Comparison of ENCODE assay signal across 35 cellular contexts in the genomic region with DNA sequence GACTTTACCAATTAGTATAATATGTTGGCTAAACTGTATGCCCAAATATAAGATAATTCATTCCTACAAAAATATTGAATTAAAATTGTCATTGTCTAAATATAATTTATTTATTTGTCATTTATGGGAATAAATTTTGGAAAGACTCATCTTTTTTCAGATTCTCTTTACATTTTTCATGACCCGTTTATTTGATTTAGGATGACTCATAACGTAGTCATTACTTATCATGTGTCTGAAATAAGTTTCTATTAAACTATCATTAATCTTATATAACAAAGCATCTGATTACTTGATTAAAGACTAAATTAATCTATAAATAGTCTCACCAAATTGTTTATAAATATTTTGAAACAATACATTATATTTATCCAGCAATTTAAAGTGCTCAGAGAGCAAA.
"Had no signal": no experiment of that assay in that cellular context is flagged by ENCODE, and none has a peak within 500 bp of the region (broad histone marks: within the 10 kb centered on the region; RNA-seq: fewer than 3 reads in every experiment).

No MANE protein-coding gene starts in this region.

- H2AFZ ChIP-seq: hepatocyte had no signal

- H3K4me2 ChIP-seq: hepatocyte had no signal

- H3K4me1 Mint-ChIP-seq: activated CD4-positive, alpha-beta T cell treated with anti-CD3 and anti-CD28 coated beads for 36 hours; activated naive CD4-positive, alpha-beta T cell treated with anti-CD3 and anti-CD28 coated beads, Interleukin-2, amount 10 ng/mL, durations not matched to agents 7 days and 5 days; activated naive CD8-positive, alpha-beta T cell treated with anti-CD3 and anti-CD28 coated beads, Interleukin-2, amount 10 ng/mL, durations not matched to agents 7 days and 5 days; endodermal cell; naive thymus-derived CD8-positive, alpha-beta T cell; neural crest cell; stimulated activated memory B cell treated with anti-CD40 and anti-IgM and Interleukin-4, amounts not matched to agents 10 μg/mL and 1 μg/mL and 100 μg/mL, for 72 hours; stimulated activated naive CD8-positive, alpha-beta T cell treated with anti-CD3 and anti-CD28 coated beads, Interleukin-15, amount 100 ng/mL, for 72 hours had no signal

- H3K4me1 ChIP-seq: ascending aorta, esophagus squamous epithelium, lower lobe of right lung, pancreas, prostate gland, sigmoid colon, uterus had no signal

- FAIRE-seq: pancreas, small intestine had no signal

- DNase-seq: activated CD4-positive, alpha-beta T cell treated with anti-CD3 and anti-CD28 coated beads for 36 hours; activated CD4-positive, alpha-beta T cell treated with anti-CD3 and anti-CD28 coated beads, Interleukin-2, amount 50 U/mL, for 4 hours; activated CD4-positive, CD25-positive, alpha-beta regulatory T cell; activated CD8-positive, alpha-beta memory T cell treated with anti-CD3 and anti-CD28 coated beads for 24 hours; activated gamma-delta T cell; activated naive CD4-positive, alpha-beta T cell treated with anti-CD3 and anti-CD28 coated beads, Interleukin-2, amount 10 ng/mL, durations not matched to agents 7 days and 5 days; activated naive CD8-positive, alpha-beta T cell treated with anti-CD3 and anti-CD28 coated beads, Interleukin-2, amount 10 ng/mL, durations not matched to agents 7 days and 5 days; brain microvascular endothelial cell; central memory CD4-positive, alpha-beta T cell; endodermal cell; esophagus squamous epithelium; foreskin melanocyte; glutamatergic neuron; lower lobe of right lung; mesenchymal stem cell; naive thymus-derived CD8-positive, alpha-beta T cell; nucleus accumbens; pancreas; sigmoid colon; small intestine; stimulated activated CD4-positive, alpha-beta T cell treated with anti-CD3 and anti-CD28 coated beads, Interleukin-4, amount 100 ng/mL, for 24 hours; stimulated activated naive CD8-positive, alpha-beta T cell treated with anti-CD3 and anti-CD28 coated beads, Interleukin-15, amount 100 ng/mL, for 72 hours; substantia nigra; T-helper 1 cell; uterus had no signal

- H3K27me3 Mint-ChIP-seq: activated CD4-positive, alpha-beta T cell treated with anti-CD3 and anti-CD28 coated beads for 36 hours; activated naive CD4-positive, alpha-beta T cell treated with anti-CD3 and anti-CD28 coated beads, Interleukin-2, amount 10 ng/mL, durations not matched to agents 7 days and 5 days; activated naive CD8-positive, alpha-beta T cell treated with anti-CD3 and anti-CD28 coated beads, Interleukin-2, amount 10 ng/mL, durations not matched to agents 7 days and 5 days; dendritic cell treated with granulocyte-macrophage colony-stimulating factor and Interleukin-4, amounts not matched to agents 40 ng/mL and 50 ng/mL, for 4 days; naive thymus-derived CD8-positive, alpha-beta T cell; stimulated activated memory B cell treated with anti-CD40 and anti-IgM and Interleukin-4, amounts not matched to agents 10 μg/mL and 1 μg/mL and 100 μg/mL, for 72 hours; stimulated activated naive CD8-positive, alpha-beta T cell treated with anti-CD3 and anti-CD28 coated beads, Interleukin-15, amount 100 ng/mL, for 72 hours; type B pancreatic cell had no signal

- H3K27ac ChIP-seq: ascending aorta, brain microvascular endothelial cell, epithelial cell of prostate, esophagus squamous epithelium, hepatocyte, lower lobe of right lung, pancreas, prostate gland, sigmoid colon, uterus had no signal

- H3K27me3 ChIP-seq: ascending aorta, brain microvascular endothelial cell, esophagus squamous epithelium, hepatocyte, pancreas, sigmoid colon, uterus had no signal

- H3K4me3 ChIP-seq: ascending aorta, esophagus squamous epithelium, hepatocyte, lower lobe of right lung, pancreas, prostate gland, sigmoid colon, uterus had no signal

- H3K27ac Mint-ChIP-seq: activated CD4-positive, alpha-beta T cell treated with anti-CD3 and anti-CD28 coated beads for 36 hours; activated naive CD4-positive, alpha-beta T cell treated with anti-CD3 and anti-CD28 coated beads, Interleukin-2, amount 10 ng/mL, durations not matched to agents 7 days and 5 days; activated naive CD8-positive, alpha-beta T cell treated with anti-CD3 and anti-CD28 coated beads, Interleukin-2, amount 10 ng/mL, durations not matched to agents 7 days and 5 days; activated T-helper 1 cell treated with anti-CD3 and anti-CD28 coated beads, Interleukin-12 subunit alpha, Interleukin-12 subunit beta, Interleukin-2, Interleukin-4 antibody, amounts not matched to agents 30 ng/mL and 10 ng/mL and 1 ng/mL, durations not matched to agents 14 hours and 24 hours and 36 hours; dendritic cell treated with granulocyte-macrophage colony-stimulating factor and Interleukin-4, amounts not matched to agents 40 ng/mL and 50 ng/mL, for 4 days; endodermal cell; naive thymus-derived CD8-positive, alpha-beta T cell; stimulated activated memory B cell treated with anti-CD40 and anti-IgM and Interleukin-4, amounts not matched to agents 10 μg/mL and 1 μg/mL and 100 μg/mL, for 72 hours; stimulated activated naive CD8-positive, alpha-beta T cell treated with anti-CD3 and anti-CD28 coated beads, Interleukin-15, amount 100 ng/mL, for 72 hours; T-helper 2 cell treated with Interferon-gamma antibody and Interleukin-4, amounts not matched to agents 5 μg/mL and 100 μg/mL, for 36 hours; type B pancreatic cell had no signal

- H3K36me3 Mint-ChIP-seq: activated naive CD4-positive, alpha-beta T cell treated with anti-CD3 and anti-CD28 coated beads, Interleukin-2, amount 10 ng/mL, durations not matched to agents 7 days and 5 days; activated naive CD8-positive, alpha-beta T cell treated with anti-CD3 and anti-CD28 coated beads, Interleukin-2, amount 10 ng/mL, durations not matched to agents 7 days and 5 days; naive thymus-derived CD8-positive, alpha-beta T cell; stimulated activated memory B cell treated with anti-CD40 and anti-IgM and Interleukin-4, amounts not matched to agents 10 μg/mL and 1 μg/mL and 100 μg/mL, for 72 hours; type B pancreatic cell had no signal

- H3K4me3 Mint-ChIP-seq: activated CD4-positive, alpha-beta T cell treated with anti-CD3 and anti-CD28 coated beads for 36 hours; activated naive CD4-positive, alpha-beta T cell treated with anti-CD3 and anti-CD28 coated beads, Interleukin-2, amount 10 ng/mL, durations not matched to agents 7 days and 5 days; activated naive CD8-positive, alpha-beta T cell treated with anti-CD3 and anti-CD28 coated beads, Interleukin-2, amount 10 ng/mL, durations not matched to agents 7 days and 5 days; activated T-helper 1 cell treated with anti-CD3 and anti-CD28 coated beads, Interleukin-12 subunit alpha, Interleukin-12 subunit beta, Interleukin-2, Interleukin-4 antibody, amounts not matched to agents 30 ng/mL and 10 ng/mL and 1 ng/mL, durations not matched to agents 14 hours and 24 hours and 36 hours; dendritic cell treated with granulocyte-macrophage colony-stimulating factor and Interleukin-4, amounts not matched to agents 40 ng/mL and 50 ng/mL, for 4 days; endodermal cell; naive thymus-derived CD8-positive, alpha-beta T cell; neural crest cell; stimulated activated memory B cell treated with anti-CD40 and anti-IgM and Interleukin-4, amounts not matched to agents 10 μg/mL and 1 μg/mL and 100 μg/mL, for 72 hours; stimulated activated naive CD8-positive, alpha-beta T cell treated with anti-CD3 and anti-CD28 coated beads, Interleukin-15, amount 100 ng/mL, for 72 hours; T-helper 2 cell treated with Interferon-gamma antibody and Interleukin-4, amounts not matched to agents 5 μg/mL and 100 μg/mL, for 36 hours; type B pancreatic cell had no signal

- H3K36me3 ChIP-seq: ascending aorta, brain microvascular endothelial cell, esophagus squamous epithelium, lower lobe of right lung, pancreas, prostate gland, sigmoid colon, uterus had no signal

- H3K79me2 ChIP-seq: hepatocyte had no signal

- H3K9me3 Mint-ChIP-seq: activated naive CD4-positive, alpha-beta T cell treated with anti-CD3 and anti-CD28 coated beads, Interleukin-2, amount 10 ng/mL, durations not matched to agents 7 days and 5 days; activated naive CD8-positive, alpha-beta T cell treated with anti-CD3 and anti-CD28 coated beads, Interleukin-2, amount 10 ng/mL, durations not matched to agents 7 days and 5 days; activated T-helper 1 cell treated with anti-CD3 and anti-CD28 coated beads, Interleukin-12 subunit alpha, Interleukin-12 subunit beta, Interleukin-2, Interleukin-4 antibody, amounts not matched to agents 30 ng/mL and 10 ng/mL and 1 ng/mL, durations not matched to agents 14 hours and 24 hours and 36 hours; dendritic cell treated with granulocyte-macrophage colony-stimulating factor and Interleukin-4, amounts not matched to agents 40 ng/mL and 50 ng/mL, for 4 days; endodermal cell; neural crest cell; stimulated activated memory B cell treated with anti-CD40 and anti-IgM and Interleukin-4, amounts not matched to agents 10 μg/mL and 1 μg/mL and 100 μg/mL, for 72 hours; stimulated activated naive CD8-positive, alpha-beta T cell treated with anti-CD3 and anti-CD28 coated beads, Interleukin-15, amount 100 ng/mL, for 72 hours; type B pancreatic cell had no signal

- H3K9me3 ChIP-seq: ascending aorta, esophagus squamous epithelium, lower lobe of right lung, pancreas, prostate gland, sigmoid colon, uterus had no signal

- ATAC-seq: activated CD4-positive, alpha-beta T cell treated with anti-CD3 and anti-CD28 coated beads for 36 hours; lower lobe of right lung; naive thymus-derived CD8-positive, alpha-beta T cell; pancreas; stimulated activated memory B cell treated with anti-CD40 and anti-IgM and Interleukin-4, amounts not matched to agents 10 μg/mL and 1 μg/mL and 100 μg/mL, for 72 hours; stimulated activated naive CD8-positive, alpha-beta T cell treated with anti-CD3 and anti-CD28 coated beads, Interleukin-15, amount 100 ng/mL, for 72 hours had no signal
